ENCODE assay signal across 8 cellular contexts in the genomic region with DNA sequence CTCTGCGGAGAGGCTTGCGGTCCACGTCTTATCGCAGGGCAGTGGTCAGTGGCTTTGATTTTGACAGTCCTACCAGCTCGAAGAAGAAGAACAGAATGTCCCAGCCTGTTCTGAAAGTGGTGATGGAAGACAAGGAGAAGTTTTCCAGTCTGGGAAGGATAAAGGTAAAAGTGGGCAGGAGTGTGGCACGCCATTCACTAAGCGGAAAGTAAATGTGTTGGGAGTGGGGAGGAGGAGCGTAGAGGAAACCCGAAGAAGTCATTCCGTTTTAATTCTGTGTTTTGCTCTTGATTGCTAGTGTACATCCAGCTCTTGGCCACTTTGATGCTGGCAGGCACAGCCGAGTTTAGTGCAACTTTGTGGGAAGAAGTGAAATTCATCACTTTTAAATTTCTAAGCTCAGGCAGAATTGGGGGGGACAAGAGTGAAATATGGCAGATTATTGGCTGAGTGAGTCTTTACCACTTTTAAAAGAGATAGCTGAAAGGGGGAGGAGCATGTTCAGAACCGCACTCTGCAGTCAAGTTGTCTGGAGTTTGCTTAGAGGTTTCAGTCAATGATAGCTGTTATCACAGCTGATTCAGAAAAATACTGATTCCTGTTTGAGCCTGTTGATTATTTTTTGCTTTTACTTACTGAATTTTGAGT. TPM values are rescaled to one million over a fixed set of nuclear protein-coding genes. Genes with fewer than 3 reads are reported as not detected.
DNase-seq lines count a peak whose midpoint lies in the region; ATAC-seq lines count a peak whose summit lies in the region.

No MANE protein-coding gene starts in this region.

- H3K27ac Mint-ChIP-seq in activated naive CD8-positive, alpha-beta T cell treated with anti-CD3 and anti-CD28 coated beads, Interleukin-2, amount 10 ng/mL, durations not matched to agents 7 days and 5 days, result no peak overlapping the region
- no peak overlapping the region for H3K27ac Mint-ChIP-seq in immature natural killer cell

- POLR2A ChIA-PET in activated naive CD8-positive, alpha-beta T cell treated with anti-CD3 and anti-CD28 coated beads, Interleukin-2, amount 10 ng/mL, durations not matched to agents 7 days and 5 days (lab: Charles Lee), result no interaction called here

- H3K4me3 ChIP-seq in stomach smooth muscle (ENCODE audit: low read length in 2 of 2), result peak overlapping the region; percentile 92 to 94

- no peak for ATAC-seq in activated naive CD8-positive, alpha-beta T cell treated with anti-CD3 and anti-CD28 coated beads, Interleukin-2, amount 10 ng/mL, durations not matched to agents 7 days and 5 days (ENCODE audit: low read depth)
- no peak for ATAC-seq in HG02938 (IDR thresholded peaks at IDR 0.05; ENCODE audit: unreplicated experiment)

- no peaks in the 10 kb centered on the region for H3K9me3 Mint-ChIP-seq in activated naive CD8-positive, alpha-beta T cell treated with anti-CD3 and anti-CD28 coated beads, Interleukin-2, amount 10 ng/mL, durations not matched to agents 7 days and 5 days
- peaks cover 0 to 16% (median 0%) of the 10 kb centered on the region in 6 donors for H3K9me3 Mint-ChIP-seq in immature natural killer cell

- H3K36me3 Mint-ChIP-seq in activated naive CD8-positive, alpha-beta T cell treated with anti-CD3 and anti-CD28 coated beads, Interleukin-2, amount 10 ng/mL, durations not matched to agents 7 days and 5 days, result no peaks in the 10 kb centered on the region
- peaks cover 0 to 3% (median 0%) of the 10 kb centered on the region in 3 donors for H3K36me3 Mint-ChIP-seq in immature natural killer cell

- DNase-seq in NCI-H345 (lab: John Stamatoyannopoulos, UW) (peak; percentile 32), NCI-H345 treated with DMSO at 0.1 percent for 48 hours (lab: John Stamatoyannopoulos, UW; ENCODE audit: unreplicated experiment) (no peak), immature natural killer cell (no peak), T-helper 9 cell (no peak), superior temporal gyrus (ENCODE audit: extremely low spot score) (no peak)
- DNase-seq in activated naive CD8-positive, alpha-beta T cell treated with anti-CD3 and anti-CD28 coated beads, Interleukin-2, amount 10 ng/mL, durations not matched to agents 7 days and 5 days, result no peak

- H3K27me3 ChIP-seq in stomach smooth muscle (ENCODE audit: control insufficient read depth in 1 of 2, insufficient read depth in 2 of 2, low read length in 2 of 2), result no peaks in the 10 kb centered on the region

- H3K9me3 ChIP-seq in stomach smooth muscle (ENCODE audit: control insufficient read depth in 2 of 2, low read length in 2 of 2), result no peaks in the 10 kb centered on the region

- H3K4me1 ChIP-seq in stomach smooth muscle (ENCODE audit: control insufficient read depth, insufficient read depth, low read length), result no peaks in the 10 kb centered on the region

- H3K27me3 Mint-ChIP-seq in activated naive CD8-positive, alpha-beta T cell treated with anti-CD3 and anti-CD28 coated beads, Interleukin-2, amount 10 ng/mL, durations not matched to agents 7 days and 5 days, result peaks cover 62% of the 10 kb centered on the region
- H3K27me3 Mint-ChIP-seq in immature natural killer cell (ENCODE audit: low read depth in 3 of 3), result peaks cover 19 to 36% (median 19%) of the 10 kb centered on the region in 3 donors

- H3K4me1 Mint-ChIP-seq in activated naive CD8-positive, alpha-beta T cell treated with anti-CD3 and anti-CD28 coated beads, Interleukin-2, amount 10 ng/mL, durations not matched to agents 7 days and 5 days, result peaks cover 12% of the 10 kb centered on the region
- H3K4me1 Mint-ChIP-seq in immature natural killer cell, result peaks cover 17 to 22% of the 10 kb centered on the region in 2 donors

- H3K36me3 ChIP-seq in stomach smooth muscle (ENCODE audit: control insufficient read depth in 2 of 2, insufficient read depth in 2 of 2, low read length in 2 of 2), result peaks cover 0 to 4% of the 10 kb centered on the region in 2 donors

- H3K27ac ChIP-seq in stomach smooth muscle (ENCODE audit: low read length), result peak overlapping the region; percentile 82

- peak overlapping the region; percentile 58 for H3K4me3 Mint-ChIP-seq in activated naive CD8-positive, alpha-beta T cell treated with anti-CD3 and anti-CD28 coated beads, Interleukin-2, amount 10 ng/mL, durations not matched to agents 7 days and 5 days
- H3K4me3 Mint-ChIP-seq in immature natural killer cell, result peak overlapping the region; percentile 31 to 61 (median 59)

- H3K9ac ChIP-seq in stomach smooth muscle (ENCODE audit: low read length in 2 of 2), result peak overlapping the region; percentile 89 to 95

RNA-seq across cellular contexts. Expression of a gene that starts 1.8 kb away (rescaled TPM):
- not detected for total RNA-seq in activated naive CD8-positive, alpha-beta T cell treated with anti-CD3 and anti-CD28 coated beads, Interleukin-2, amount 10 ng/mL, durations not matched to agents 7 days and 5 days
- under 1 TPM in 1 of 3 donors, not detected in 2; 0.22 TPM for polyA plus RNA-seq in immature natural killer cell
